Comparison of ENCODE assay signal across 27 cellular contexts in genomic region chr7:154489897-154490296, GRCh38.
"Had no signal": no experiment of that assay in that cellular context is flagged by ENCODE, and none has a peak within 500 bp of the region (broad histone marks: within the 10 kb centered on the region; RNA-seq: fewer than 3 reads in every experiment).

No MANE protein-coding gene starts in this region.

- H3K9me3 ChIP-seq: stomach, suprapubic skin, testis, thoracic aorta, thyroid gland, tibial artery, transverse colon, upper lobe of left lung, upper lobe of right lung, uterus, vagina had no signal

- DNase-seq: stimulated activated CD4-positive, alpha-beta T cell treated with anti-CD3 and anti-CD28 coated beads, Interleukin-2, amount 100 ng/mL, for 48 hours; stimulated activated CD4-positive, alpha-beta T cell treated with anti-CD3 and anti-CD28 coated beads, Interleukin-4, amount 100 ng/mL, for 1 hour; stimulated activated CD4-positive, alpha-beta T cell treated with anti-CD3 and anti-CD28 coated beads, Interleukin-4, amount 100 ng/mL, for 24 hours; stimulated activated CD4-positive, alpha-beta T cell treated with anti-CD3 and anti-CD28 coated beads, Interleukin-4, amount 100 ng/mL, for 4 hours; stimulated activated CD8-positive, alpha-beta memory T cell treated with anti-CD3 and anti-CD28 coated beads, Interleukin-4, amount 100 ng/mL, for 48 hours; stimulated activated naive B cell treated with anti-CD40 and anti-IgM and Interleukin-4, amounts not matched to agents 10 μg/mL and 1 μg/mL and 100 μg/mL, for 72 hours; stimulated activated naive CD4-positive, alpha-beta T cell; stimulated activated naive CD4-positive, alpha-beta T cell treated with Interleukin-2 at 50 U/mL for 16 hours; stimulated activated naive CD8-positive, alpha-beta T cell treated with anti-CD3 and anti-CD28 coated beads, Interleukin-15, amount 100 ng/mL, for 72 hours; stimulated activated naive CD8-positive, alpha-beta T cell treated with anti-CD3 and anti-CD28 coated beads, Interleukin-15, Interleukin-2, amounts not matched to agents 100 U/mL and 50 U/mL, for 24 hours; stomach; substantia nigra; testis; thyroid gland; tibial artery; transverse colon; trophoblast cell; upper lobe of left lung; upper lobe of right lung; uterus had no signal

- H3K4me1 ChIP-seq: stomach, suprapubic skin, testis, thyroid gland, tibial artery, tibial nerve, transverse colon, upper lobe of left lung, upper lobe of right lung, uterus, vagina had no signal

- H3K36me3 ChIP-seq: stomach, suprapubic skin, thoracic aorta, thyroid gland, tibial artery, tibial nerve, transverse colon, upper lobe of left lung, upper lobe of right lung, uterus, vagina had no signal

- FAIRE-seq: urothelium cell line had no signal

- H3K27ac ChIP-seq: stomach, suprapubic skin, testis, thoracic aorta, thyroid gland, tibial artery, tibial nerve, transverse colon, upper lobe of left lung, upper lobe of right lung, uterus, vagina had no signal

- ATAC-seq: stimulated activated effector memory CD8-positive, alpha-beta T cell treated with anti-CD3 and anti-CD28 coated beads, Interleukin-12 subunit alpha, Interleukin-12 subunit beta, amount 100 ng/mL, for 72 hours; stimulated activated memory B cell treated with anti-CD40 and anti-IgM and Interleukin-4, amounts not matched to agents 10 μg/mL and 1 μg/mL and 100 μg/mL, for 72 hours; stimulated activated naive B cell treated with anti-CD40 and anti-IgM and Interleukin-4, amounts not matched to agents 10 μg/mL and 1 μg/mL and 100 μg/mL, for 72 hours; stimulated activated naive CD8-positive, alpha-beta T cell treated with anti-CD3 and anti-CD28 coated beads, Interleukin-15, amount 100 ng/mL, for 72 hours; stimulated activated naive CD8-positive, alpha-beta T cell treated with anti-CD3 and anti-CD28 coated beads, Interleukin-15, Interleukin-2, amounts not matched to agents 100 U/mL and 50 U/mL, for 24 hours; upper lobe of right lung had no signal

- H3K4me3 ChIP-seq: stomach, suprapubic skin, testis, thoracic aorta, thyroid gland, tibial artery, tibial nerve, transverse colon, upper lobe of left lung, upper lobe of right lung, uterus, vagina had no signal

- H3K27me3 ChIP-seq: stomach, suprapubic skin, testis, thyroid gland, tibial artery, tibial nerve, transverse colon, upper lobe of left lung, upper lobe of right lung, uterus, vagina had no signal
